ENCODE assay signal across 10 cellular contexts in genomic region chr17:14203392-14203791, GRCh38. TPM values are rescaled to one million over a fixed set of nuclear protein-coding genes. Genes with fewer than 3 reads are reported as not detected.
DNase-seq lines count a peak whose midpoint lies in the region; ATAC-seq and TF ChIP-seq lines count a peak whose summit lies in the region.
"Had no signal": no experiment of that assay in that cellular context is flagged by ENCODE, and none has a peak within 500 bp of the region (broad histone marks: within the 10 kb centered on the region; RNA-seq: fewer than 3 reads in every experiment).

No MANE protein-coding gene starts in this region.

- DNase-seq in GM10248 (ENCODE audit: extremely low spot score), result no peak
- DNase-seq in NCI-H460 (ENCODE audit: extremely low read depth, low read depth), result peak; percentile 13
- DNase-seq in activated naive CD8-positive, alpha-beta T cell treated with anti-CD3 and anti-CD28 coated beads, Interleukin-2, amount 50 U/mL, for 24 hours, result no peak
- peak in 7 of 10 donors; percentile 32 to 76 (median 54) for DNase-seq in naive thymus-derived CD8-positive, alpha-beta T cell
- no peak for DNase-seq in vagina (ENCODE audit: extremely low spot score in 2 of 2)
- no peak for DNase-seq in epidermal melanocyte (ENCODE audit: insufficient read length, low spot score)
- no peak for DNase-seq in MG63
- DNase-seq: foreskin melanocyte, PC-9 had no signal

- TF ChIP-seq CTCF in GM10248 (IDR thresholded peaks at IDR 0.05; ENCODE audit: control extremely low read depth, extremely low read depth, low read depth, missing control alignments) (peak; percentile 10), vagina (IDR thresholded peaks at IDR 0.05) (no peak)

- H3K27ac ChIP-seq in vagina, result no peak overlapping the region
- H3K27ac ChIP-seq: PC-9 had no signal

- H3K4me1 ChIP-seq in vagina, result peaks cover 26% of the 10 kb centered on the region

- peak overlapping the region; percentile 29 for H3K27ac Mint-ChIP-seq in activated naive CD8-positive, alpha-beta T cell treated with anti-CD3 and anti-CD28 coated beads, Interleukin-2, amount 50 U/mL, for 24 hours
- H3K27ac Mint-ChIP-seq in naive thymus-derived CD8-positive, alpha-beta T cell, result peak overlapping the region; percentile 86 to 100 (median 92)

- H3K9me3 Mint-ChIP-seq in activated naive CD8-positive, alpha-beta T cell treated with anti-CD3 and anti-CD28 coated beads, Interleukin-2, amount 50 U/mL, for 24 hours, result peaks cover 3% of the 10 kb centered on the region
- peaks cover 0 to 2% (median 0%) of the 10 kb centered on the region in 9 donors for H3K9me3 Mint-ChIP-seq in naive thymus-derived CD8-positive, alpha-beta T cell

- H3K36me3 Mint-ChIP-seq in activated naive CD8-positive, alpha-beta T cell treated with anti-CD3 and anti-CD28 coated beads, Interleukin-2, amount 50 U/mL, for 24 hours (ENCODE audit: low read depth), result peaks cover 48% of the 10 kb centered on the region
- H3K36me3 Mint-ChIP-seq in naive thymus-derived CD8-positive, alpha-beta T cell, result peaks cover 0 to 7% (median 0%) of the 10 kb centered on the region in 3 donors

- H3K27me3 Mint-ChIP-seq in activated naive CD8-positive, alpha-beta T cell treated with anti-CD3 and anti-CD28 coated beads, Interleukin-2, amount 50 U/mL, for 24 hours, result no peaks in the 10 kb centered on the region
- no peaks in the 10 kb centered on the region for H3K27me3 Mint-ChIP-seq in naive thymus-derived CD8-positive, alpha-beta T cell

- intact Hi-C loops in vagina (cut with DNase I), result no loop called here

- peaks cover 83% of the 10 kb centered on the region for H3K4me1 Mint-ChIP-seq in activated naive CD8-positive, alpha-beta T cell treated with anti-CD3 and anti-CD28 coated beads, Interleukin-2, amount 50 U/mL, for 24 hours
- H3K4me1 Mint-ChIP-seq in naive thymus-derived CD8-positive, alpha-beta T cell, result peaks cover 59 to 93% (median 87%) of the 10 kb centered on the region in 4 donors

- ATAC-seq in activated naive CD8-positive, alpha-beta T cell treated with anti-CD3 and anti-CD28 coated beads, Interleukin-2, amount 50 U/mL, for 24 hours, result peak; percentile 57
- peak; percentile 41 to 51 for ATAC-seq in naive thymus-derived CD8-positive, alpha-beta T cell

- H3K4me3 ChIP-seq in vagina (no peak overlapping the region), MG63 (no peak overlapping the region)
- H3K4me3 ChIP-seq: PC-9 had no signal

- peaks cover 0 to 16% of the 10 kb centered on the region in 2 donors for H3K36me3 ChIP-seq in vagina
- H3K36me3 ChIP-seq in MG63, result no peaks in the 10 kb centered on the region

- POLR2A ChIA-PET in GM10248 (lab: Yijun Ruan, JAX), result no interaction called here
- POLR2A ChIA-PET in naive thymus-derived CD8-positive, alpha-beta T cell (lab: Charles Lee), result interaction anchor here (1.3 to 1.5 kb wide), 3 partner anchors 98 to 134 kb away, joined by 5 to 16 read pairs (median 5); partner anchors contain the start of genes COX10 and HS3ST3B1

- H3K4me3 Mint-ChIP-seq in activated naive CD8-positive, alpha-beta T cell treated with anti-CD3 and anti-CD28 coated beads, Interleukin-2, amount 50 U/mL, for 24 hours, result no peak overlapping the region
- H3K4me3 Mint-ChIP-seq in naive thymus-derived CD8-positive, alpha-beta T cell, result peak overlapping the region; percentile 13 to 70 (median 44)

- H3K27me3 ChIP-seq in vagina, result no peaks in the 10 kb centered on the region
- H3K27me3 ChIP-seq in MG63, result no peaks in the 10 kb centered on the region

- CTCF ChIA-PET in GM10248 (lab: Yijun Ruan, JAX), result interaction anchor here (1.2 kb wide), 1 partner anchor 8 kb away, joined by 8 read pairs; no protein-coding TSS in a partner anchor

- no peak for TF ChIP-seq POLR2A in vagina (IDR thresholded peaks at IDR 0.05)

- H3K9me3 ChIP-seq in vagina (no peaks in the 10 kb centered on the region), MG63 (no peaks in the 10 kb centered on the region)

RNA-seq across cellular contexts. Expression of gene CDRT15, which starts 33.3 kb away (rescaled TPM):
- not detected in 2 replicates for total RNA-seq in NCI-H460 (2014; rRNA removed; shearing (Covaris generic))
- not detected in 2 replicates for polyA plus RNA-seq in NCI-H460 (2014; cell fraction: nucleus; rRNA removed)
- total RNA-seq in naive thymus-derived CD8-positive, alpha-beta T cell, result not detected
- polyA plus RNA-seq in naive thymus-derived CD8-positive, alpha-beta T cell, result under 1 TPM in 1 of 3 donors, not detected in 2; 0.62 TPM
- total RNA-seq in vagina, result not detected
- total RNA-seq in MG63 (2014; rRNA removed; shearing (Covaris generic); ENCODE audit: low replicate concordance), result not detected in 2 replicates
- total RNA-seq: H4, PC-9 had no signal

Comparison
In these comparisons a context has a peak if more than half of its experiments do, and no peak if none do; other contexts are left out.
1. DNase-seq: peak in NCI-H460 (single experiment) and naive thymus-derived CD8-positive, alpha-beta T cell (7 of 10); none in GM10248 (single experiment), activated naive CD8-positive, alpha-beta T cell treated with anti-CD3 and anti-CD28 coated beads, Interleukin-2, amount 50 U/mL, for 24 hours (single experiment), vagina (0 of 2), epidermal melanocyte (single experiment) and MG63 (single experiment).